ENCODE assay signal across 18 cellular contexts in the genomic region with DNA sequence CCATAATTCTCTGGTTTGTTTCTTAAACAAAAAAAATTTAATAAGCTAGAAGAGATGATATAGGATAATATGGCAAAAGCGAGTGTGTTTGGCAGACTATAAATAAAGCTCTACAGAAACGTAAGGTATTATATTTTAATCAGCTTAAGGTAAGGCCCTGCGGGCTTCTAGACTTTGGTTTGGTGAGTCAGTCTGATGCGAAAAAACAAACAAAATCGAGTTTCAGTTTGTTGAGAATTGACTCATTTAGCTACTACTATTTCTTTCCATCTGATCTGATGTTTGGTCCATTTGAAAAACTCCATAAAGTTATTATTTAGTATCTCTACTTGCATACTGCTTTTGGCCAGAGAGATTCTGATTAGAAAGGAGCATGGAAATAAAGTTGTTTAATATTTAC.
A peak's percentile ranks its signal among the peaks of the same experiment; 100 is the strongest.
DNase-seq lines count a peak whose midpoint lies in the region; ATAC-seq and TF ChIP-seq lines count a peak whose summit lies in the region.
"Had no signal": no experiment of that assay in that cellular context is flagged by ENCODE, and none has a peak within 500 bp of the region (broad histone marks: within the 10 kb centered on the region; RNA-seq: fewer than 3 reads in every experiment).

No MANE protein-coding gene starts in this region.

- ATAC-seq in SK-N-SH treated with all-trans-retinoic acid at 6 μM for 48 hours (no peak), GM21723 (IDR thresholded peaks at IDR 0.05; ENCODE audit: unreplicated experiment) (peak; percentile 56)
- ATAC-seq: left lobe of liver, pancreas had no signal

- peaks cover 42% of the 10 kb centered on the region for H3F3A ChIP-seq in SK-N-SH (replicated peaks; ENCODE audit: insufficient read depth)

- TF ChIP-seq EP300 in SK-N-SH (IDR thresholded peaks at IDR 0.05; ENCODE audit: borderline replicate concordance in 1 of 2, low read depth in 1 of 2, low read length in 1 of 2), result no peak

- H2AFZ ChIP-seq in SK-N-SH (ENCODE audit: low read depth) (peak overlapping the region; percentile 65), OCI-LY3 (ENCODE audit: low read depth, low read length) (no peak overlapping the region)

- no peaks in the 10 kb centered on the region for H3K9me2 ChIP-seq in SK-N-SH

- H3K4me2 ChIP-seq in SK-N-SH, result no peak overlapping the region
- 0 out of 2 replicates have a peak overlapping the region, but pooled peaks have one; percentile 10 for H3K4me2 ChIP-seq in OCI-LY3 (ENCODE audit: low read length)

- H3K27ac ChIP-seq in SK-N-SH (ENCODE audit: low read depth in 2 of 2, low read length in 1 of 2), result peak overlapping the region in 1 of 2 experiments; percentile 92; a peak in 2 of 4 replicates
- H3K27ac ChIP-seq in OCI-LY3 (ENCODE audit: low read length), result no peak overlapping the region
- H3K27ac ChIP-seq: 22Rv1, cardiac muscle cell, pancreas, SK-N-MC had no signal

- 85% methylated on average over 5 of the region's 5 CpGs for WGBS in SK-N-SH (ENCODE audit: low lambda C conversion rate)

- POLR2A ChIA-PET in SK-N-SH (lab: Yijun Ruan, JAX), result no interaction called here

- DNase-seq in SK-N-SH, result no peak
- peak; percentile 65 for DNase-seq in iris pigment epithelial cell (ENCODE audit: low read depth)
- DNase-seq in HUDEP-2 (lab: John Stamatoyannopoulos, UW; ENCODE audit: unreplicated experiment in 76 of 76), result no peak
- DNase-seq in occipital lobe (lab: John Stamatoyannopoulos, UW), result no peak
- no peak for DNase-seq in globus pallidus (ENCODE audit: low spot score)
- DNase-seq: DMS79; Kasumi-1; NCI-H510A treated with DMSO at 0.1 percent for 48 hours; pancreas; stimulated activated CD4-positive, alpha-beta T cell treated with anti-CD3 and anti-CD28 coated beads, Interleukin-4, amount 100 ng/mL, for 1 hour; substantia nigra had no signal

- TF ChIP-seq CTCF in SK-N-SH (IDR thresholded peaks at IDR 0.05) (no peak), OCI-LY3 (IDR thresholded peaks at IDR 0.05; ENCODE audit: low read depth, low read length) (no peak)

- H3K4me1 ChIP-seq in SK-N-SH (ENCODE audit: control insufficient read depth in 1 of 2, insufficient read depth in 2 of 2, low read depth in 1 of 2, low read length in 1 of 2) (peaks cover 5 to 22% of the 10 kb centered on the region in 2 experiments; a peak in 3 of 4 replicates), OCI-LY3 (ENCODE audit: low read length) (peaks cover 41% of the 10 kb centered on the region)

- H3K9ac ChIP-seq in SK-N-SH (no peak overlapping the region), OCI-LY3 (ENCODE audit: low read length) (no peak overlapping the region)

- CTCF ChIA-PET in SK-N-SH (lab: Yijun Ruan, JAX), result no interaction called here

- H3K79me2 ChIP-seq in SK-N-SH (ENCODE audit: insufficient read depth) (no peaks in the 10 kb centered on the region), OCI-LY3 (ENCODE audit: low read length) (no peaks in the 10 kb centered on the region)

- no peaks in the 10 kb centered on the region for H4K20me1 ChIP-seq in SK-N-SH (ENCODE audit: insufficient read depth)
- no peaks in the 10 kb centered on the region for H4K20me1 ChIP-seq in OCI-LY3 (ENCODE audit: insufficient read depth, low read length)

- TF ChIP-seq RAD21 in SK-N-SH (IDR thresholded peaks at IDR 0.05; ENCODE audit: low read length), result no peak

- H3K36me3 ChIP-seq in SK-N-SH (replicated peaks in 1 of 2; ENCODE audit: control insufficient read depth in 1 of 2, insufficient read depth in 2 of 2, low read length in 1 of 2) (no peaks in the 10 kb centered on the region), OCI-LY3 (replicated peaks; ENCODE audit: low read depth, low read length) (peaks cover 6% of the 10 kb centered on the region)
- H3K36me3 ChIP-seq: cardiac muscle cell, pancreas had no signal

- H3K9me3 ChIP-seq in SK-N-SH (no peaks in the 10 kb centered on the region), OCI-LY3 (ENCODE audit: insufficient read depth, low read length) (no peaks in the 10 kb centered on the region)
- H3K9me3 ChIP-seq: pancreas had no signal

- H3K4me3 ChIP-seq in SK-N-SH (ENCODE audit: low read depth in 2 of 2, low read length in 1 of 2) (no peak overlapping the region), OCI-LY3 (ENCODE audit: low read length) (no peak overlapping the region)
- H3K4me3 ChIP-seq: cardiac muscle cell, pancreas, SK-N-MC had no signal

- H3K27me3 ChIP-seq in SK-N-SH (ENCODE audit: insufficient read depth) (no peaks in the 10 kb centered on the region), OCI-LY3 (ENCODE audit: low read depth, low read length) (no peaks in the 10 kb centered on the region)
- H3K27me3 ChIP-seq: cardiac muscle cell, pancreas had no signal

TF ChIP-seq in SK-N-SH, 30 proteins besides CTCF, POLR2A, EP300 and RAD21:
- TF ChIP-seq USF2 (IDR thresholded peaks at IDR 0.05; ENCODE audit: borderline replicate concordance, low read depth, low read length) (no peak), GATA2 (CRISPR knock-in tag; IDR thresholded peaks at IDR 0.05) (no peak), MEF2A (IDR thresholded peaks at IDR 0.05; ENCODE audit: borderline replicate concordance, low read depth) (no peak), EZH2phosphoT487 (IDR thresholded peaks at IDR 0.05; ENCODE audit: borderline replicate concordance, low read depth) (no peak)
- TF ChIP-seq, protein P1, sequence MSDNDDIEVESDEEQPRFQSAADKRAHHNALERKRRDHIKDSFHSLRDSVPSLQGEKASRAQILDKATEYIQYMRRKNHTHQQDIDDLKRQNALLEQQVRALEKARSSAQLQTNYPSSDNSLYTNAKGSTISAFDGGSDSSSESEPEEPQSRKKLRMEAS (IDR thresholded peaks at IDR 0.05; ENCODE audit: low read depth), result no peak

TF ChIP-seq in SK-N-SH treated with all-trans-retinoic acid at 6 μM for 48 hours, 23 proteins besides CTCF, POLR2A, EP300 and RAD21 (continues in another document):
- TF ChIP-seq POU6F1 (CRISPR knock-in tag; IDR thresholded peaks at IDR 0.05; ENCODE audit: borderline replicate concordance, low read depth), result no peak
- TF ChIP-seq ISL1 (CRISPR knock-in tag; IDR thresholded peaks at IDR 0.05), result no peak
- TF ChIP-seq, protein P2, sequence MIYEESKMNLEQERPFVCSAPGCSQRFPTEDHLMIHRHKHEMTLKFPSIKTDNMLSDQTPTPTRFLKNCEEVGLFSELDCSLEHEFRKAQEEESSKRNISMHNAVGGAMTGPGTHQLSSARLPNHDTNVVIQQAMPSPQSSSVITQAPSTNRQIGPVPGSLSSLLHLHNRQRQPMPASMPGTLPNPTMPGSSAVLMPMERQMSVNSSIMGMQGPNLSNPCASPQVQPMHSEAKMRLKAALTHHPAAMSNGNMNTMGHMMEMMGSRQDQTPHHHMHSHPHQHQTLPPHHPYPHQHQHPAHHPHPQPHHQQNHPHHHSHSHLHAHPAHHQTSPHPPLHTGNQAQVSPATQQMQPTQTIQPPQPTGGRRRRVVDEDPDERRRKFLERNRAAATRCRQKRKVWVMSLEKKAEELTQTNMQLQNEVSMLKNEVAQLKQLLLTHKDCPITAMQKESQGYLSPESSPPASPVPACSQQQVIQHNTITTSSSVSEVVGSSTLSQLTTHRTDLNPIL (CRISPR knock-in tag; IDR thresholded peaks at IDR 0.05; ENCODE audit: low read depth), result no peak
- no peak for TF ChIP-seq BACH2 (CRISPR knock-in tag; IDR thresholded peaks at IDR 0.05; ENCODE audit: borderline replicate concordance)
- no peak for TF ChIP-seq PATZ1 (CRISPR knock-in tag; IDR thresholded peaks at IDR 0.05; ENCODE audit: borderline replicate concordance)
- no peak for TF ChIP-seq TCF4 (CRISPR knock-in tag; IDR thresholded peaks at IDR 0.05; ENCODE audit: borderline replicate concordance)
- TF ChIP-seq, protein P3, sequence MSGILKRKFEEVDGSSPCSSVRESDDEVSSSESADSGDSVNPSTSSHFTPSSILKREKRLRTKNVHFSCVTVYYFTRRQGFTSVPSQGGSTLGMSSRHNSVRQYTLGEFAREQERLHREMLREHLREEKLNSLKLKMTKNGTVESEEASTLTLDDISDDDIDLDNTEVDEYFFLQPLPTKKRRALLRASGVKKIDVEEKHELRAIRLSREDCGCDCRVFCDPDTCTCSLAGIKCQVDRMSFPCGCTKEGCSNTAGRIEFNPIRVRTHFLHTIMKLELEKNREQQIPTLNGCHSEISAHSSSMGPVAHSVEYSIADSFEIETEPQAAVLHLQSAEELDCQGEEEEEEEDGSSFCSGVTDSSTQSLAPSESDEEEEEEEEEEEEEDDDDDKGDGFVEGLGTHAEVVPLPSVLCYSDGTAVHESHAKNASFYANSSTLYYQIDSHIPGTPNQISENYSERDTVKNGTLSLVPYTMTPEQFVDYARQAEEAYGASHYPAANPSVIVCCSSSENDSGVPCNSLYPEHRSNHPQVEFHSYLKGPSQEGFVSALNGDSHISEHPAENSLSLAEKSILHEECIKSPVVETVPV (CRISPR knock-in tag; IDR thresholded peaks at IDR 0.05), result no peak
- TF ChIP-seq ZFP3 (CRISPR knock-in tag; IDR thresholded peaks at IDR 0.05), result no peak
- no peak for TF ChIP-seq GLIS3 (CRISPR knock-in tag; IDR thresholded peaks at IDR 0.05)
- TF ChIP-seq ZC3H10 (CRISPR knock-in tag; IDR thresholded peaks at IDR 0.05), result no peak
- TF ChIP-seq ZNF70 (CRISPR knock-in tag; IDR thresholded peaks at IDR 0.05), result no peak
